ENCODE assay signal across 24 cellular contexts in genomic region chr2:104043864-104044263, GRCh38.
DNase-seq lines count a peak whose midpoint lies in the region; ATAC-seq and TF ChIP-seq lines count a peak whose summit lies in the region.
"Had no signal": no experiment of that assay in that cellular context is flagged by ENCODE, and none has a peak within 500 bp of the region (broad histone marks: within the 10 kb centered on the region; RNA-seq: fewer than 3 reads in every experiment).

No MANE protein-coding gene starts in this region.

- H2BK5ac ChIP-seq in mesendoderm (ENCODE audit: low read length): no peak overlapping the region

- no peak overlapping the region for H4K5ac ChIP-seq in mesendoderm (ENCODE audit: low read length)

- H4K8ac ChIP-seq in mesendoderm (ENCODE audit: low read depth, low read length): no peak overlapping the region

- no peak overlapping the region for H2BK15ac ChIP-seq in mesendoderm (replicated peaks; ENCODE audit: low read depth)

- H3K18ac ChIP-seq in mesendoderm (ENCODE audit: low read length): no peak overlapping the region

- H2AK5ac ChIP-seq in mesendoderm (ENCODE audit: low read length): no peak overlapping the region

- peak; percentile 76 for ATAC-seq in Right ventricle myocardium superior (ENCODE audit: poor library complexity)
- ATAC-seq in upper lobe of right lung: peak; percentile 77
- no peak for ATAC-seq in activated CD8-positive, alpha-beta memory T cell treated with anti-CD3 and anti-CD28 coated beads, Interleukin-2, amount 10 ng/mL, durations not matched to agents 7 days and 5 days
- ATAC-seq in HG03565 (IDR thresholded peaks at IDR 0.05; ENCODE audit: unreplicated experiment): no peak
- ATAC-seq: body of pancreas; stimulated activated effector memory CD8-positive, alpha-beta T cell treated with anti-CD3 and anti-CD28 coated beads, Interleukin-12 subunit alpha, Interleukin-12 subunit beta, amount 100 ng/mL, for 72 hours; T-helper 17 cell had no signal

- intact Hi-C loops in Right ventricle myocardium superior (cut with DNase I): no loop called here
- intact Hi-C loops in dorsolateral prefrontal cortex (cut with DNase I): no loop called here
- intact Hi-C loops in upper lobe of right lung (cut with DNase I): no loop called here

- no CpG with 5 or more reads among the region's 8 CpGs for WGBS in mesendoderm (ENCODE audit: extremely low coverage, insufficient coverage, low lambda C conversion rate)

- TF ChIP-seq CTCF in right atrium auricular region (IDR thresholded peaks at IDR 0.05) (no peak), dorsolateral prefrontal cortex (IDR thresholded peaks at IDR 0.05 in 54 of 56, conservative IDR thresholded peaks at IDR 0.05 in 2 of 56; ENCODE audit: low read depth in 1 of 56, partially characterized antibody in 56 of 56) (peak in 1 of 56 donors; percentile 10), upper lobe of right lung (IDR thresholded peaks at IDR 0.05) (no peak)

- no peak overlapping the region for H3K9ac ChIP-seq in mesendoderm (ENCODE audit: low read length)

- no peaks in the 10 kb centered on the region for H3K79me2 ChIP-seq in mesendoderm (ENCODE audit: control insufficient read depth, insufficient read depth, low read length)

- H3K4me1 Mint-ChIP-seq in activated CD8-positive, alpha-beta memory T cell treated with anti-CD3 and anti-CD28 coated beads, Interleukin-2, amount 10 ng/mL, durations not matched to agents 7 days and 5 days: no peaks in the 10 kb centered on the region
- H3K4me1 Mint-ChIP-seq: stimulated activated effector memory CD8-positive, alpha-beta T cell treated with anti-CD3 and anti-CD28 coated beads, Interleukin-12 subunit alpha, Interleukin-12 subunit beta, amount 100 ng/mL, for 72 hours; T-helper 17 cell had no signal

- H3K36me3 ChIP-seq in right atrium auricular region: no peaks in the 10 kb centered on the region
- H3K36me3 ChIP-seq in upper lobe of right lung: no peaks in the 10 kb centered on the region
- no peaks in the 10 kb centered on the region for H3K36me3 ChIP-seq in mesendoderm (ENCODE audit: control insufficient read depth, insufficient read depth, low read length)
- H3K36me3 ChIP-seq: esophagus squamous epithelium, HAP-1, ovary, transverse colon had no signal

- H3K27me3 ChIP-seq in right atrium auricular region (no peaks in the 10 kb centered on the region), dorsolateral prefrontal cortex (peaks cover 0 to 13% (median 0%) of the 10 kb centered on the region in 45 donors), upper lobe of right lung (no peaks in the 10 kb centered on the region), mesendoderm (ENCODE audit: insufficient read depth, low read length, poor library complexity) (no peaks in the 10 kb centered on the region)
- H3K27me3 ChIP-seq: body of pancreas, esophagus squamous epithelium, ovary, transverse colon had no signal

- H3K27ac Mint-ChIP-seq in activated CD8-positive, alpha-beta memory T cell treated with anti-CD3 and anti-CD28 coated beads, Interleukin-2, amount 10 ng/mL, durations not matched to agents 7 days and 5 days: no peak overlapping the region
- H3K27ac Mint-ChIP-seq: activated naive CD4-positive, alpha-beta T cell treated with anti-CD3 and anti-CD28 coated beads for 36 hours; CD4-positive, alpha-beta T cell; stimulated activated effector memory CD8-positive, alpha-beta T cell treated with anti-CD3 and anti-CD28 coated beads, Interleukin-12 subunit alpha, Interleukin-12 subunit beta, amount 100 ng/mL, for 72 hours; T-helper 17 cell had no signal

- DNase-seq in Right ventricle myocardium superior (no peak), right atrium auricular region (ENCODE audit: low spot score) (no peak), NCI-H510A treated with DMSO at 0.1 percent for 48 hours (lab: John Stamatoyannopoulos, UW) (peak; percentile 78), dorsolateral prefrontal cortex (peak in 3 of 10 donors; percentile 30 to 43 (median 37)), upper lobe of right lung (no peak), mesendoderm (no peak)
- DNase-seq in activated CD8-positive, alpha-beta memory T cell treated with anti-CD3 and anti-CD28 coated beads, Interleukin-2, amount 10 ng/mL, durations not matched to agents 7 days and 5 days: no peak
- DNase-seq: activated CD4-positive, CD25-positive, alpha-beta regulatory T cell; activated CD8-positive, alpha-beta memory T cell treated with anti-CD3 and anti-CD28 coated beads, Interleukin-2, amount 50 U/mL, for 48 hours; activated naive CD4-positive, alpha-beta T cell treated with anti-CD3 and anti-CD28 coated beads for 36 hours; body of pancreas; CD4-positive, alpha-beta T cell; esophagus squamous epithelium; IMR-90; NCI-H1105 treated with DMSO at 0.1 percent for 48 hours; NCI-H226; ovary; RPMI8226; T-helper 17 cell; transverse colon had no signal

- no peak overlapping the region for H3K56ac ChIP-seq in mesendoderm (ENCODE audit: low read length)

- H3K27me3 Mint-ChIP-seq in activated CD8-positive, alpha-beta memory T cell treated with anti-CD3 and anti-CD28 coated beads, Interleukin-2, amount 10 ng/mL, durations not matched to agents 7 days and 5 days: no peaks in the 10 kb centered on the region
- H3K27me3 Mint-ChIP-seq: CD4-positive, alpha-beta T cell; T-helper 17 cell had no signal

- H3K4me3 Mint-ChIP-seq in activated CD8-positive, alpha-beta memory T cell treated with anti-CD3 and anti-CD28 coated beads, Interleukin-2, amount 10 ng/mL, durations not matched to agents 7 days and 5 days: no peak overlapping the region
- H3K4me3 Mint-ChIP-seq: activated naive CD4-positive, alpha-beta T cell treated with anti-CD3 and anti-CD28 coated beads for 36 hours; CD4-positive, alpha-beta T cell; stimulated activated effector memory CD8-positive, alpha-beta T cell treated with anti-CD3 and anti-CD28 coated beads, Interleukin-12 subunit alpha, Interleukin-12 subunit beta, amount 100 ng/mL, for 72 hours; T-helper 17 cell had no signal

- H2BK120ac ChIP-seq in mesendoderm (ENCODE audit: low read depth, low read length): no peak overlapping the region

- H3K36me3 Mint-ChIP-seq in activated CD8-positive, alpha-beta memory T cell treated with anti-CD3 and anti-CD28 coated beads, Interleukin-2, amount 10 ng/mL, durations not matched to agents 7 days and 5 days: no peaks in the 10 kb centered on the region
- H3K36me3 Mint-ChIP-seq: stimulated activated effector memory CD8-positive, alpha-beta T cell treated with anti-CD3 and anti-CD28 coated beads, Interleukin-12 subunit alpha, Interleukin-12 subunit beta, amount 100 ng/mL, for 72 hours had no signal

- CTCF ChIA-PET in activated CD8-positive, alpha-beta memory T cell treated with anti-CD3 and anti-CD28 coated beads, Interleukin-2, amount 10 ng/mL, durations not matched to agents 7 days and 5 days (lab: Charles Lee): no interaction called here

- H3K4me2 ChIP-seq in mesendoderm (ENCODE audit: low read length): no peak overlapping the region
- H3K4me2 ChIP-seq: smooth muscle cell had no signal

- no peaks in the 10 kb centered on the region for H3K4me1 ChIP-seq in right atrium auricular region
- H3K4me1 ChIP-seq in upper lobe of right lung: no peaks in the 10 kb centered on the region
- no peaks in the 10 kb centered on the region for H3K4me1 ChIP-seq in mesendoderm (ENCODE audit: control insufficient read depth, low read depth, low read length)
- H3K4me1 ChIP-seq: body of pancreas, esophagus squamous epithelium, HAP-1, transverse colon had no signal

- H3K27ac ChIP-seq in right atrium auricular region (no peak overlapping the region), dorsolateral prefrontal cortex (peak overlapping the region in 17 of 59 donors; percentile 2 to 57 (median 28)), upper lobe of right lung (no peak overlapping the region), mesendoderm (ENCODE audit: low read depth, low read length) (no peak overlapping the region)
- H3K27ac ChIP-seq: body of pancreas, esophagus squamous epithelium, ovary, transverse colon had no signal

- H3K9me3 Mint-ChIP-seq in activated CD8-positive, alpha-beta memory T cell treated with anti-CD3 and anti-CD28 coated beads, Interleukin-2, amount 10 ng/mL, durations not matched to agents 7 days and 5 days (ENCODE audit: low read depth): peaks cover 5% of the 10 kb centered on the region
- H3K9me3 Mint-ChIP-seq: activated naive CD4-positive, alpha-beta T cell treated with anti-CD3 and anti-CD28 coated beads for 36 hours; CD4-positive, alpha-beta T cell had no signal

- no peaks in the 10 kb centered on the region for H3K9me3 ChIP-seq in right atrium auricular region
- no peaks in the 10 kb centered on the region for H3K9me3 ChIP-seq in upper lobe of right lung
- H3K9me3 ChIP-seq: body of pancreas, esophagus squamous epithelium, HAP-1, ovary, transverse colon had no signal

- H3K79me1 ChIP-seq in mesendoderm (ENCODE audit: low read length): no peaks in the 10 kb centered on the region

- H3K4ac ChIP-seq in mesendoderm (ENCODE audit: low read depth, low read length): no peak overlapping the region

- no peak overlapping the region for H3K23ac ChIP-seq in mesendoderm (ENCODE audit: low read length)

- no peak overlapping the region for H3K4me3 ChIP-seq in right atrium auricular region
- peak overlapping the region in 41 of 59 donors; percentile 0 to 47 (median 24) for H3K4me3 ChIP-seq in dorsolateral prefrontal cortex
- H3K4me3 ChIP-seq in upper lobe of right lung: no peak overlapping the region
- no peak overlapping the region for H3K4me3 ChIP-seq in mesendoderm (ENCODE audit: low read length)
- H3K4me3 ChIP-seq: body of pancreas, esophagus squamous epithelium, HAP-1, ovary, smooth muscle cell, transverse colon had no signal

Comparison
In these comparisons a context has a peak if more than half of its experiments do, and no peak if none do; other contexts are left out.
1. ATAC-seq: peak in Right ventricle myocardium superior (single experiment) and upper lobe of right lung (single experiment); none in activated CD8-positive, alpha-beta memory T cell treated with anti-CD3 and anti-CD28 coated beads, Interleukin-2, amount 10 ng/mL, durations not matched to agents 7 days and 5 days (single experiment) and HG03565 (single experiment).
2. H3K4me3 ChIP-seq: peak in dorsolateral prefrontal cortex (41 of 59); none in right atrium auricular region (0 of 2), upper lobe of right lung (single experiment) and mesendoderm (single experiment).